In the genomic region with DNA sequence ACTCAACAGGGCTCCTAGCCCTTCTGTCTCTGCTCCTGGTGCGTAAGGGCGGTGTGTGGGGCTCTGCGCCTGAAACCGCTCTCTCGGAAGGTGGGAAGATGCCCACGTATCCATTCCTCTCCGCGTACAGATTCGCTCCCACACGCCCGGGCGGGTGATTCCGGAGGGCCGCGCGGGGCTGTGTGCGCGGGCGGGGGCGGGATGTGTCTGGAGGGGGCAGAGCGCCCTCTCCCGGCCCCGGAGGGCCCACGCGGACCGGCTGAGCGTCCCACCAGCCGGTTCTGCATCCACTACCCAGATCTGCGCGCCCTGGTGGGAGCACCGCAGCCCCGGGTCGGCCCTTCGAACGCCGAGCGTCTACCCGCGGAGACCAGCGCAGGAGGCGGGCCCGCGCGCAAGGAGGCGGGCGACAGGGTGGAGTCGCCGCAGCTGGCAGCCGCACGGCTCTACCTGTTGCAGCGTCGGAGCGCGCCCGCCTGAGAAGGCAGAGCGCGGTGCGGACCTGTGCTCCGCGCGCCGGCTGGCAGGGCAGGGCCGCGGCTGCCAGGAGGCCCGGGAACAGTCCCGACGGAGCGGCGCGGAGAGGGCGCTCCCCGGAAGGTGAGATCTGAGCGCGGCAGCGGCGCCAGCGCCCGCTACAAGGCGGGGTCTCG, we compare ENCODE assay signal across 2 cellular contexts.
A peak's percentile ranks its signal among the peaks of the same experiment; 100 is the strongest.
TF ChIP-seq lines count a peak whose summit lies in the region.

No MANE protein-coding gene starts in this region.

TF ChIP-seq in GM23338, 12 proteins besides CTCF, POLR2A, EP300 and RAD21 (continued from another document):
- TF ChIP-seq, protein P1, sequence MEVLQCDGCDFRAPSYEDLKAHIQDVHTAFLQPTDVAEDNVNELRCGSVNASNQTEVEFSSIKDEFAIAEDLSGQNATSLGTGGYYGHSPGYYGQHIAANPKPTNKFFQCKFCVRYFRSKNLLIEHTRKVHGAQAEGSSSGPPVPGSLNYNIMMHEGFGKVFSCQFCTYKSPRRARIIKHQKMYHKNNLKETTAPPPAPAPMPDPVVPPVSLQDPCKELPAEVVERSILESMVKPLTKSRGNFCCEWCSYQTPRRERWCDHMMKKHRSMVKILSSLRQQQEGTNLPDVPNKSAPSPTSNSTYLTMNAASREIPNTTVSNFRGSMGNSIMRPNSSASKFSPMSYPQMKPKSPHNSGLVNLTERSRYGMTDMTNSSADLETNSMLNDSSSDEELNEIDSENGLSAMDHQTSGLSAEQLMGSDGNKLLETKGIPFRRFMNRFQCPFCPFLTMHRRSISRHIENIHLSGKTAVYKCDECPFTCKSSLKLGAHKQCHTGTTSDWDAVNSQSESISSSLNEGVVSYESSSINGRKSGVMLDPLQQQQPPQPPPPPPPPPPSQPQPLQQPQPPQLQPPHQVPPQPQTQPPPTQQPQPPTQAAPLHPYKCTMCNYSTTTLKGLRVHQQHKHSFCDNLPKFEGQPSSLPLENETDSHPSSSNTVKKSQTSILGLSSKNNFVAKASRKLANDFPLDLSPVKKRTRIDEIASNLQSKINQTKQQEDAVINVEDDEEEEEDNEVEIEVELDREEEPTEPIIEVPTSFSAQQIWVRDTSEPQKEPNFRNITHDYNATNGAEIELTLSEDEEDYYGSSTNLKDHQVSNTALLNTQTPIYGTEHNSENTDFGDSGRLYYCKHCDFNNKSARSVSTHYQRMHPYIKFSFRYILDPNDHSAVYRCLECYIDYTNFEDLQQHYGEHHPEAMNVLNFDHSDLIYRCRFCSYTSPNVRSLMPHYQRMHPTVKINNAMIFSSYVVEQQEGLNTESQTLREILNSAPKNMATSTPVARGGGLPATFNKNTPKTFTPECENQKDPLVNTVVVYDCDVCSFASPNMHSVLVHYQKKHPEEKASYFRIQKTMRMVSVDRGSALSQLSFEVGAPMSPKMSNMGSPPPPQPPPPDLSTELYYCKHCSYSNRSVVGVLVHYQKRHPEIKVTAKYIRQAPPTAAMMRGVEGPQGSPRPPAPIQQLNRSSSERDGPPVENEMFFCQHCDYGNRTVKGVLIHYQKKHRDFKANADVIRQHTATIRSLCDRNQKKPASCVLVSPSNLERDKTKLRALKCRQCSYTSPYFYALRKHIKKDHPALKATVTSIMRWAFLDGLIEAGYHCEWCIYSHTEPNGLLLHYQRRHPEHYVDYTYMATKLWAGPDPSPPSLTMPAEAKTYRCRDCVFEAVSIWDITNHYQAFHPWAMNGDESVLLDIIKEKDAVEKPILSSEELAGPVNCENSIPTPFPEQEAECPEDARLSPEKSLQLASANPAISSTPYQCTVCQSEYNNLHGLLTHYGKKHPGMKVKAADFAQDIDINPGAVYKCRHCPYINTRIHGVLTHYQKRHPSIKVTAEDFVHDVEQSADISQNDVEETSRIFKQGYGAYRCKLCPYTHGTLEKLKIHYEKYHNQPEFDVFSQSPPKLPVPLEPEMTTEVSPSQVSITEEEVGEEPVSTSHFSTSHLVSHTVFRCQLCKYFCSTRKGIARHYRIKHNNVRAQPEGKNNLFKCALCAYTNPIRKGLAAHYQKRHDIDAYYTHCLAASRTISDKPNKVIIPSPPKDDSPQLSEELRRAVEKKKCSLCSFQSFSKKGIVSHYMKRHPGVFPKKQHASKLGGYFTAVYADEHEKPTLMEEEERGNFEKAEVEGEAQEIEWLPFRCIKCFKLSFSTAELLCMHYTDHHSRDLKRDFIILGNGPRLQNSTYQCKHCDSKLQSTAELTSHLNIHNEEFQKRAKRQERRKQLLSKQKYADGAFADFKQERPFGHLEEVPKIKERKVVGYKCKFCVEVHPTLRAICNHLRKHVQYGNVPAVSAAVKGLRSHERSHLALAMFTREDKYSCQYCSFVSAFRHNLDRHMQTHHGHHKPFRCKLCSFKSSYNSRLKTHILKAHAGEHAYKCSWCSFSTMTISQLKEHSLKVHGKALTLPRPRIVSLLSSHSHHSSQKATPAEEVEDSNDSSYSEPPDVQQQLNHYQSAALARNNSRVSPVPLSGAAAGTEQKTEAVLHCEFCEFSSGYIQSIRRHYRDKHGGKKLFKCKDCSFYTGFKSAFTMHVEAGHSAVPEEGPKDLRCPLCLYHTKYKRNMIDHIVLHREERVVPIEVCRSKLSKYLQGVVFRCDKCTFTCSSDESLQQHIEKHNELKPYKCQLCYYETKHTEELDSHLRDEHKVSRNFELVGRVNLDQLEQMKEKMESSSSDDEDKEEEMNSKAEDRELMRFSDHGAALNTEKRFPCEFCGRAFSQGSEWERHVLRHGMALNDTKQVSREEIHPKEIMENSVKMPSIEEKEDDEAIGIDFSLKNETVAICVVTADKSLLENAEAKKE (CRISPR knock-in tag; IDR thresholded peaks at IDR 0.05) = no peak
- TF ChIP-seq POLR2AphosphoS5 (IDR thresholded peaks at IDR 0.05; ENCODE audit: low read depth) (no peak), EZH2phosphoT487 (IDR thresholded peaks at IDR 0.05; ENCODE audit: unreplicated experiment) (no peak), ZNF114 (CRISPR knock-in tag; IDR thresholded peaks at IDR 0.05) (no peak), NANOG (IDR thresholded peaks at IDR 0.05; ENCODE audit: borderline replicate concordance) (no peak), STAT1 (IDR thresholded peaks at IDR 0.05; ENCODE audit: unreplicated experiment) (no peak), EZH2 (IDR thresholded peaks at IDR 0.05; ENCODE audit: low read depth, unreplicated experiment) (no peak), CREB1 (CRISPR knock-in tag; IDR thresholded peaks at IDR 0.05; ENCODE audit: low read depth) (no peak), ZNF331 (CRISPR knock-in tag; IDR thresholded peaks at IDR 0.05; ENCODE audit: low read depth) (no peak)
- TF ChIP-seq, protein P2, sequence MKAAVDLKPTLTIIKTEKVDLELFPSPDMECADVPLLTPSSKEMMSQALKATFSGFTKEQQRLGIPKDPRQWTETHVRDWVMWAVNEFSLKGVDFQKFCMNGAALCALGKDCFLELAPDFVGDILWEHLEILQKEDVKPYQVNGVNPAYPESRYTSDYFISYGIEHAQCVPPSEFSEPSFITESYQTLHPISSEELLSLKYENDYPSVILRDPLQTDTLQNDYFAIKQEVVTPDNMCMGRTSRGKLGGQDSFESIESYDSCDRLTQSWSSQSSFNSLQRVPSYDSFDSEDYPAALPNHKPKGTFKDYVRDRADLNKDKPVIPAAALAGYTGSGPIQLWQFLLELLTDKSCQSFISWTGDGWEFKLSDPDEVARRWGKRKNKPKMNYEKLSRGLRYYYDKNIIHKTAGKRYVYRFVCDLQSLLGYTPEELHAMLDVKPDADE (IDR thresholded peaks at IDR 0.05) = no peak
TF ChIP-seq in GM23338: peak in this region for 0.

TF ChIP-seq in WTC11, 78 proteins besides CTCF, POLR2A, EP300 and RAD21 (continued from another document and continues in another):
- TF ChIP-seq, protein P3, sequence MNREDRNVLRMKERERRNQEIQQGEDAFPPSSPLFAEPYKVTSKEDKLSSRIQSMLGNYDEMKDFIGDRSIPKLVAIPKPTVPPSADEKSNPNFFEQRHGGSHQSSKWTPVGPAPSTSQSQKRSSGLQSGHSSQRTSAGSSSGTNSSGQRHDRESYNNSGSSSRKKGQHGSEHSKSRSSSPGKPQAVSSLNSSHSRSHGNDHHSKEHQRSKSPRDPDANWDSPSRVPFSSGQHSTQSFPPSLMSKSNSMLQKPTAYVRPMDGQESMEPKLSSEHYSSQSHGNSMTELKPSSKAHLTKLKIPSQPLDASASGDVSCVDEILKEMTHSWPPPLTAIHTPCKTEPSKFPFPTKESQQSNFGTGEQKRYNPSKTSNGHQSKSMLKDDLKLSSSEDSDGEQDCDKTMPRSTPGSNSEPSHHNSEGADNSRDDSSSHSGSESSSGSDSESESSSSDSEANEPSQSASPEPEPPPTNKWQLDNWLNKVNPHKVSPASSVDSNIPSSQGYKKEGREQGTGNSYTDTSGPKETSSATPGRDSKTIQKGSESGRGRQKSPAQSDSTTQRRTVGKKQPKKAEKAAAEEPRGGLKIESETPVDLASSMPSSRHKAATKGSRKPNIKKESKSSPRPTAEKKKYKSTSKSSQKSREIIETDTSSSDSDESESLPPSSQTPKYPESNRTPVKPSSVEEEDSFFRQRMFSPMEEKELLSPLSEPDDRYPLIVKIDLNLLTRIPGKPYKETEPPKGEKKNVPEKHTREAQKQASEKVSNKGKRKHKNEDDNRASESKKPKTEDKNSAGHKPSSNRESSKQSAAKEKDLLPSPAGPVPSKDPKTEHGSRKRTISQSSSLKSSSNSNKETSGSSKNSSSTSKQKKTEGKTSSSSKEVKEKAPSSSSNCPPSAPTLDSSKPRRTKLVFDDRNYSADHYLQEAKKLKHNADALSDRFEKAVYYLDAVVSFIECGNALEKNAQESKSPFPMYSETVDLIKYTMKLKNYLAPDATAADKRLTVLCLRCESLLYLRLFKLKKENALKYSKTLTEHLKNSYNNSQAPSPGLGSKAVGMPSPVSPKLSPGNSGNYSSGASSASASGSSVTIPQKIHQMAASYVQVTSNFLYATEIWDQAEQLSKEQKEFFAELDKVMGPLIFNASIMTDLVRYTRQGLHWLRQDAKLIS (CRISPR knock-in tag; IDR thresholded peaks at IDR 0.05; ENCODE audit: borderline replicate concordance) = no peak
- no peak for TF ChIP-seq NR1H2 (CRISPR knock-in tag; IDR thresholded peaks at IDR 0.05)
- TF ChIP-seq ZNF138 (CRISPR knock-in tag; conservative IDR thresholded peaks at IDR 0.05) = 0 out of 2 replicates have a peak, but pooled peaks have one; percentile 60
- no peak for TF ChIP-seq ERG (CRISPR knock-in tag; IDR thresholded peaks at IDR 0.05)
- no peak for TF ChIP-seq FOXJ3 (CRISPR knock-in tag; IDR thresholded peaks at IDR 0.05; ENCODE audit: borderline replicate concordance)
- TF ChIP-seq NR3C1 (CRISPR knock-in tag; conservative IDR thresholded peaks at IDR 0.05; ENCODE audit: low read depth) = no peak
- TF ChIP-seq PRRX2 (CRISPR knock-in tag; IDR thresholded peaks at IDR 0.05) = no peak
- no peak for TF ChIP-seq ZSCAN18 (CRISPR knock-in tag; IDR thresholded peaks at IDR 0.05)
- TF ChIP-seq SP1 (CRISPR knock-in tag; conservative IDR thresholded peaks at IDR 0.05) = peak; percentile 78
- no peak for TF ChIP-seq TCF7 (CRISPR knock-in tag; IDR thresholded peaks at IDR 0.05; ENCODE audit: low read depth)
- TF ChIP-seq, protein P4, sequence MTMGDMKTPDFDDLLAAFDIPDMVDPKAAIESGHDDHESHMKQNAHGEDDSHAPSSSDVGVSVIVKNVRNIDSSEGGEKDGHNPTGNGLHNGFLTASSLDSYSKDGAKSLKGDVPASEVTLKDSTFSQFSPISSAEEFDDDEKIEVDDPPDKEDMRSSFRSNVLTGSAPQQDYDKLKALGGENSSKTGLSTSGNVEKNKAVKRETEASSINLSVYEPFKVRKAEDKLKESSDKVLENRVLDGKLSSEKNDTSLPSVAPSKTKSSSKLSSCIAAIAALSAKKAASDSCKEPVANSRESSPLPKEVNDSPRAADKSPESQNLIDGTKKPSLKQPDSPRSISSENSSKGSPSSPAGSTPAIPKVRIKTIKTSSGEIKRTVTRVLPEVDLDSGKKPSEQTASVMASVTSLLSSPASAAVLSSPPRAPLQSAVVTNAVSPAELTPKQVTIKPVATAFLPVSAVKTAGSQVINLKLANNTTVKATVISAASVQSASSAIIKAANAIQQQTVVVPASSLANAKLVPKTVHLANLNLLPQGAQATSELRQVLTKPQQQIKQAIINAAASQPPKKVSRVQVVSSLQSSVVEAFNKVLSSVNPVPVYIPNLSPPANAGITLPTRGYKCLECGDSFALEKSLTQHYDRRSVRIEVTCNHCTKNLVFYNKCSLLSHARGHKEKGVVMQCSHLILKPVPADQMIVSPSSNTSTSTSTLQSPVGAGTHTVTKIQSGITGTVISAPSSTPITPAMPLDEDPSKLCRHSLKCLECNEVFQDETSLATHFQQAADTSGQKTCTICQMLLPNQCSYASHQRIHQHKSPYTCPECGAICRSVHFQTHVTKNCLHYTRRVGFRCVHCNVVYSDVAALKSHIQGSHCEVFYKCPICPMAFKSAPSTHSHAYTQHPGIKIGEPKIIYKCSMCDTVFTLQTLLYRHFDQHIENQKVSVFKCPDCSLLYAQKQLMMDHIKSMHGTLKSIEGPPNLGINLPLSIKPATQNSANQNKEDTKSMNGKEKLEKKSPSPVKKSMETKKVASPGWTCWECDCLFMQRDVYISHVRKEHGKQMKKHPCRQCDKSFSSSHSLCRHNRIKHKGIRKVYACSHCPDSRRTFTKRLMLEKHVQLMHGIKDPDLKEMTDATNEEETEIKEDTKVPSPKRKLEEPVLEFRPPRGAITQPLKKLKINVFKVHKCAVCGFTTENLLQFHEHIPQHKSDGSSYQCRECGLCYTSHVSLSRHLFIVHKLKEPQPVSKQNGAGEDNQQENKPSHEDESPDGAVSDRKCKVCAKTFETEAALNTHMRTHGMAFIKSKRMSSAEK (CRISPR knock-in tag; IDR thresholded peaks at IDR 0.05; ENCODE audit: borderline replicate concordance) = no peak
- no peak for TF ChIP-seq ZNF423 (CRISPR knock-in tag; IDR thresholded peaks at IDR 0.05)
- TF ChIP-seq OVOL2 (CRISPR knock-in tag; IDR thresholded peaks at IDR 0.05; ENCODE audit: borderline replicate concordance) = no peak
- peak; percentile 66; the same call in 1 of the 2 replicates for TF ChIP-seq TP53 (CRISPR knock-in tag; IDR thresholded peaks at IDR 0.05)
- no peak for TF ChIP-seq KAT7 (CRISPR knock-in tag; IDR thresholded peaks at IDR 0.05; ENCODE audit: borderline replicate concordance)
- TF ChIP-seq NFYB (CRISPR knock-in tag; conservative IDR thresholded peaks at IDR 0.05; ENCODE audit: low read depth) = no peak
- no peak for TF ChIP-seq SOX15 (CRISPR knock-in tag; IDR thresholded peaks at IDR 0.05)
- TF ChIP-seq MLX (CRISPR knock-in tag; IDR thresholded peaks at IDR 0.05) = no peak
- TF ChIP-seq, protein P5, sequence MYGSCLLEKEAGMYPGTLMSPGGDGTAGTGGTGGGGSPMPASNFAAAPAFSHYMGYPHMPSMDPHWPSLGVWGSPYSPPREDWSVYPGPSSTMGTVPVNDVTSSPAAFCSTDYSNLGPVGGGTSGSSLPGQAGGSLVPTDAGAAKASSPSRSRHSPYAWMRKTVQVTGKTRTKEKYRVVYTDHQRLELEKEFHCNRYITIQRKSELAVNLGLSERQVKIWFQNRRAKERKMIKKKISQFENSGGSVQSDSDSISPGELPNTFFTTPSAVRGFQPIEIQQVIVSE (CRISPR knock-in tag; IDR thresholded peaks at IDR 0.05; ENCODE audit: borderline replicate concordance) = no peak
- no peak for TF ChIP-seq NFE2L1 (CRISPR knock-in tag; IDR thresholded peaks at IDR 0.05)
- TF ChIP-seq TEAD4 (CRISPR knock-in tag; IDR thresholded peaks at IDR 0.05) = no peak
- no peak for TF ChIP-seq CBFB (CRISPR knock-in tag; IDR thresholded peaks at IDR 0.05; ENCODE audit: low read depth)
